ENCODE assay signal across 15 cellular contexts in genomic region chr12:132438726-132439125, GRCh38. TPM values are rescaled to one million over a fixed set of nuclear protein-coding genes. Genes with fewer than 3 reads are reported as not detected.
A peak's percentile ranks its signal among the peaks of the same experiment; 100 is the strongest.
DNase-seq lines count a peak whose midpoint lies in the region; ATAC-seq and TF ChIP-seq lines count a peak whose summit lies in the region.
"Had no signal": no experiment of that assay in that cellular context is flagged by ENCODE, and none has a peak within 500 bp of the region (broad histone marks: within the 10 kb centered on the region; RNA-seq: fewer than 3 reads in every experiment).

No MANE protein-coding gene starts in this region.

- peak; percentile 31 for ATAC-seq in stimulated activated naive CD8-positive, alpha-beta T cell treated with anti-CD3 and anti-CD28 coated beads, Interleukin-15, amount 100 ng/mL, for 72 hours
- no peak for ATAC-seq in stimulated activated naive CD8-positive, alpha-beta T cell treated with anti-CD3 and anti-CD28 coated beads, Interleukin-15, Interleukin-2, amounts not matched to agents 100 U/mL and 50 U/mL, for 24 hours
- ATAC-seq in naive thymus-derived CD8-positive, alpha-beta T cell: peak in 1 of 2 donors; percentile 7
- ATAC-seq in GM18511 (IDR thresholded peaks at IDR 0.05; ENCODE audit: unreplicated experiment): no peak

- no peaks in the 10 kb centered on the region for H3K36me3 Mint-ChIP-seq in naive thymus-derived CD8-positive, alpha-beta T cell
- H3K36me3 Mint-ChIP-seq in endodermal cell (ENCODE audit: low read depth): peaks cover 7% of the 10 kb centered on the region
- H3K36me3 Mint-ChIP-seq: CD14-positive monocyte; CD4-positive, alpha-beta memory T cell had no signal

- H3K4me3 ChIP-seq in H7 (ENCODE audit: insufficient read depth, low read depth, low read length) (no peak overlapping the region), endodermal cell (ENCODE audit: low read length) (no peak overlapping the region)

- H3K9ac ChIP-seq in endodermal cell (ENCODE audit: extremely low read depth, low read length, poor library complexity, severe bottlenecking): no peak overlapping the region

- no peaks in the 10 kb centered on the region for H3K36me3 ChIP-seq in H7 (replicated peaks; ENCODE audit: control insufficient read depth, insufficient read depth, low read length)
- no peaks in the 10 kb centered on the region for H3K36me3 ChIP-seq in endodermal cell (ENCODE audit: control insufficient read depth, insufficient read depth, low read length)
- H3K36me3 ChIP-seq: BE2C had no signal

- no peaks in the 10 kb centered on the region for H3K27me3 Mint-ChIP-seq in stimulated activated naive CD8-positive, alpha-beta T cell treated with anti-CD3 and anti-CD28 coated beads, Interleukin-15, amount 100 ng/mL, for 72 hours
- H3K27me3 Mint-ChIP-seq in naive thymus-derived CD8-positive, alpha-beta T cell: no peaks in the 10 kb centered on the region
- H3K27me3 Mint-ChIP-seq in endodermal cell (ENCODE audit: insufficient read depth): peaks cover 67% of the 10 kb centered on the region
- H3K27me3 Mint-ChIP-seq: CD4-positive, alpha-beta memory T cell had no signal

- H3K27ac ChIP-seq in endodermal cell (ENCODE audit: low read depth, low read length): no peak overlapping the region

- H3K9me3 Mint-ChIP-seq in stimulated activated naive CD8-positive, alpha-beta T cell treated with anti-CD3 and anti-CD28 coated beads, Interleukin-15, amount 100 ng/mL, for 72 hours: no peaks in the 10 kb centered on the region
- no peaks in the 10 kb centered on the region for H3K9me3 Mint-ChIP-seq in naive thymus-derived CD8-positive, alpha-beta T cell
- H3K9me3 Mint-ChIP-seq in endodermal cell: peaks cover 15% of the 10 kb centered on the region
- H3K9me3 Mint-ChIP-seq: CD4-positive, alpha-beta memory T cell had no signal

- no peaks in the 10 kb centered on the region for H3K9me3 ChIP-seq in endodermal cell (ENCODE audit: control insufficient read depth, low read length)
- H3K9me3 ChIP-seq: BE2C had no signal

- H3K4me3 Mint-ChIP-seq in stimulated activated naive CD8-positive, alpha-beta T cell treated with anti-CD3 and anti-CD28 coated beads, Interleukin-15, amount 100 ng/mL, for 72 hours: no peak overlapping the region
- H3K4me3 Mint-ChIP-seq in naive thymus-derived CD8-positive, alpha-beta T cell: peak overlapping the region in 6 of 10 donors; percentile 50 to 85 (median 70)
- no peak overlapping the region for H3K4me3 Mint-ChIP-seq in endodermal cell
- H3K4me3 Mint-ChIP-seq: H9 had no signal

- H3K27me3 ChIP-seq in H7 (ENCODE audit: control insufficient read depth, insufficient read depth, low read length) (peaks cover 23% of the 10 kb centered on the region), endodermal cell (ENCODE audit: control insufficient read depth, insufficient read depth, low read length, poor library complexity, severe bottlenecking) (no peaks in the 10 kb centered on the region)

- peaks cover 76% of the 10 kb centered on the region for H3K4me1 Mint-ChIP-seq in stimulated activated naive CD8-positive, alpha-beta T cell treated with anti-CD3 and anti-CD28 coated beads, Interleukin-15, amount 100 ng/mL, for 72 hours
- H3K4me1 Mint-ChIP-seq in naive thymus-derived CD8-positive, alpha-beta T cell: peaks cover 23 to 70% (median 64%) of the 10 kb centered on the region in 4 donors
- H3K4me1 Mint-ChIP-seq in endodermal cell: peaks cover 16% of the 10 kb centered on the region

- H3K4me1 ChIP-seq in endodermal cell (ENCODE audit: control insufficient read depth, insufficient read depth, low read length): no peaks in the 10 kb centered on the region
- H3K4me1 ChIP-seq: BE2C had no signal

- POLR2A ChIA-PET in naive thymus-derived CD8-positive, alpha-beta T cell (lab: Charles Lee): interaction anchor here (0.6 to 4.2 kb wide), 16 partner anchors 9 to 482 kb away, joined by 3 to 34 read pairs (median 4); partner anchors contain the start of gene FBRSL1

- no peak for TF ChIP-seq CTCF in endodermal cell (conservative IDR thresholded peaks at IDR 0.05)

- no peak overlapping the region for H3K27ac Mint-ChIP-seq in stimulated activated naive CD8-positive, alpha-beta T cell treated with anti-CD3 and anti-CD28 coated beads, Interleukin-15, amount 100 ng/mL, for 72 hours
- H3K27ac Mint-ChIP-seq in naive thymus-derived CD8-positive, alpha-beta T cell: peak overlapping the region in 9 of 10 donors; percentile 79 to 96 (median 92)
- H3K27ac Mint-ChIP-seq in endodermal cell: no peak overlapping the region
- H3K27ac Mint-ChIP-seq: H9 had no signal

- WGBS in endodermal cell (ENCODE audit: insufficient coverage in 1 of 2, insufficient read length in 1 of 2), 2 experiments: 87 to 91% methylated on average over 7 to 28 of the region's 28 CpGs

- no peak for DNase-seq in stimulated activated naive CD8-positive, alpha-beta T cell treated with anti-CD3 and anti-CD28 coated beads, Interleukin-15, amount 100 ng/mL, for 72 hours
- DNase-seq in stimulated activated naive CD8-positive, alpha-beta T cell treated with anti-CD3 and anti-CD28 coated beads, Interleukin-15, Interleukin-2, amounts not matched to agents 100 U/mL and 50 U/mL, for 24 hours: no peak
- DNase-seq in H7: peak; percentile 65
- peak in 2 of 10 donors; percentile 21 to 35 for DNase-seq in naive thymus-derived CD8-positive, alpha-beta T cell
- no peak for DNase-seq in cerebellar cortex (ENCODE audit: low spot score)
- DNase-seq in endodermal cell: no peak
- DNase-seq: BE2C; Calu3; CD4-positive, alpha-beta memory T cell; DMS79 treated with DMSO at 0.1 percent for 48 hours; GOT3; H9; IMR-90 had no signal

RNA-seq across cellular contexts. Expression of gene FBRSL1, which starts 51.2 kb away (rescaled TPM):
- total RNA-seq in H7 (2014; rRNA removed; shearing (Covaris generic)): 17.5 and 26.6 TPM in 2 replicates
- total RNA-seq in naive thymus-derived CD8-positive, alpha-beta T cell: 100 to 1,000 TPM in 1 of 2 experiments, 10 to 100 TPM in 1; 97.5 to 101 TPM
- polyA plus RNA-seq in naive thymus-derived CD8-positive, alpha-beta T cell: 1 to 10 TPM in 1 of 3 donors, under 1 TPM in 2; 0.38 to 1.0 (median 0.42) TPM
- 10 to 100 TPM; 74.9 to 92.3 TPM for total RNA-seq in endodermal cell
- 72.6 TPM for polyA plus RNA-seq in endodermal cell (2013, experiment 1 of 2)
- 64.1 TPM for polyA plus RNA-seq in endodermal cell (2013, experiment 2 of 2)

Comparison
In these comparisons a context has a peak if more than half of its experiments do, and no peak if none do; other contexts are left out.
1. H3K27ac Mint-ChIP-seq: peak in naive thymus-derived CD8-positive, alpha-beta T cell (9 of 10); none in stimulated activated naive CD8-positive, alpha-beta T cell treated with anti-CD3 and anti-CD28 coated beads, Interleukin-15, amount 100 ng/mL, for 72 hours (0 of 2) and endodermal cell (single experiment).
2. H3K4me3 Mint-ChIP-seq: peak in naive thymus-derived CD8-positive, alpha-beta T cell (6 of 10); none in stimulated activated naive CD8-positive, alpha-beta T cell treated with anti-CD3 and anti-CD28 coated beads, Interleukin-15, amount 100 ng/mL, for 72 hours (0 of 2) and endodermal cell (single experiment).